In genomic region chr7:100886142-100886935, GRCh38 we compare ENCODE assay signal across 1 cellular context.
TF ChIP-seq lines count a peak whose summit lies in the region.

No MANE protein-coding gene starts in this region.

TF ChIP-seq in H1, 55 proteins besides CTCF, POLR2A, EP300 and RAD21:
- TF ChIP-seq USF2 (IDR thresholded peaks at IDR 0.05; ENCODE audit: low read length) (no peak), POLR2AphosphoS5 (IDR thresholded peaks at IDR 0.05; ENCODE audit: low read depth, low read length) (peak; percentile 42; the same call in 1 of the 2 replicates)
